ENCODE assay signal across 3 cellular contexts in genomic region chr10:61192042-61192441, GRCh38.
"Had no signal": no experiment of that assay in that cellular context is flagged by ENCODE, and none has a peak within 500 bp of the region (broad histone marks: within the 10 kb centered on the region; RNA-seq: fewer than 3 reads in every experiment).

No MANE protein-coding gene starts in this region.

- DNase-seq: GDM1, GF-D8 had no signal

- H3K4me3 ChIP-seq: GM12878 had no signal

- ATAC-seq: GM12878 had no signal
